30 cellular contexts compared by ENCODE assay signal in genomic region chr9:131190191-131190590, GRCh38.
"Had no signal": no experiment of that assay in that cellular context is flagged by ENCODE, and none has a peak within 500 bp of the region (broad histone marks: within the 10 kb centered on the region; RNA-seq: fewer than 3 reads in every experiment).

No MANE protein-coding gene starts in this region.

- H3K36me3 ChIP-seq: ovary had no signal

- DNase-seq: activated CD4-positive, alpha-beta memory T cell treated with anti-CD3 and anti-CD28 coated beads for 36 hours; activated CD4-positive, alpha-beta T cell treated with anti-CD3 and anti-CD28 coated beads, Interleukin-2, amount 10 ng/mL, durations not matched to agents 24 days and 14 days; activated CD8-positive, alpha-beta memory T cell treated with anti-CD3 and anti-CD28 coated beads, Interleukin-2, amount 50 U/mL, for 4 hours; activated gamma-delta T cell treated with Interleukin-2 at 50 U/mL for 16 hours; activated naive CD4-positive, alpha-beta T cell treated with anti-CD3 and anti-CD28 coated beads, Interleukin-2, amount 50 U/mL, for 16 hours; activated naive CD8-positive, alpha-beta T cell treated with anti-CD3 and anti-CD28 coated beads, Interleukin-2, amount 50 U/mL, for 24 hours; activated T-cell treated with anti-CD3 and anti-CD28 coated beads, Interleukin-2, amount 50 U/mL, for 24 hours; amygdala; cerebellar nuclear complex; dorsolateral prefrontal cortex; effector memory CD4-positive, alpha-beta T cell; foreskin melanocyte; islet precursor cell; left cardiac atrium; left ventricle myocardium superior; naive B cell; nephron progenitor cell; ovary; retina; stimulated activated CD4-positive, alpha-beta T cell treated with anti-CD3 and anti-CD28 coated beads, Interleukin-4, amount 100 ng/mL, for 24 hours had no signal

- H3K27me3 Mint-ChIP-seq: activated CD4-positive, alpha-beta memory T cell treated with anti-CD3 and anti-CD28 coated beads for 36 hours; activated CD4-positive, alpha-beta T cell treated with anti-CD3 and anti-CD28 coated beads, Interleukin-2, amount 10 ng/mL, durations not matched to agents 24 days and 14 days; activated naive CD8-positive, alpha-beta T cell treated with anti-CD3 and anti-CD28 coated beads, Interleukin-2, amount 50 U/mL, for 24 hours; activated T-cell treated with anti-CD3 and anti-CD28 coated beads, Interleukin-2, amount 50 U/mL, for 24 hours; naive B cell; stimulated activated naive CD8-positive, alpha-beta T cell treated with anti-CD3 and anti-CD28 coated beads, Interleukin-15, Interleukin-2, amounts not matched to agents 100 ng/mL and 50 ng/mL, for 24 hours had no signal

- H3K4me3 Mint-ChIP-seq: activated CD4-positive, alpha-beta memory T cell treated with anti-CD3 and anti-CD28 coated beads for 36 hours; activated CD4-positive, alpha-beta T cell treated with anti-CD3 and anti-CD28 coated beads, Interleukin-2, amount 10 ng/mL, durations not matched to agents 24 days and 14 days; activated naive CD8-positive, alpha-beta T cell treated with anti-CD3 and anti-CD28 coated beads, Interleukin-2, amount 50 U/mL, for 24 hours; activated T-cell treated with anti-CD3 and anti-CD28 coated beads, Interleukin-2, amount 50 U/mL, for 24 hours; mesothelial cell of epicardium; naive B cell; nephron progenitor cell; stimulated activated effector memory CD8-positive, alpha-beta T cell treated with anti-CD3 and anti-CD28 coated beads, Interleukin-12 subunit alpha, Interleukin-12 subunit beta, amount 100 ng/mL, for 72 hours; stimulated activated naive CD8-positive, alpha-beta T cell treated with anti-CD3 and anti-CD28 coated beads, Interleukin-15, Interleukin-2, amounts not matched to agents 100 ng/mL and 50 ng/mL, for 24 hours had no signal

- H3K27me3 ChIP-seq: dorsolateral prefrontal cortex, ovary had no signal

- H3K4me3 ChIP-seq: coronary artery, dorsolateral prefrontal cortex, ovary, prostate gland, skin epidermis, thoracic aorta had no signal

- H3K4me1 ChIP-seq: prostate gland had no signal

- H3K9me3 ChIP-seq: ovary, prostate gland, thoracic aorta had no signal

- H3K27ac ChIP-seq: coronary artery, ovary, prostate gland, skin epidermis, thoracic aorta had no signal

- H3K27ac Mint-ChIP-seq: activated CD4-positive, alpha-beta memory T cell treated with anti-CD3 and anti-CD28 coated beads for 36 hours; activated CD4-positive, alpha-beta T cell treated with anti-CD3 and anti-CD28 coated beads, Interleukin-2, amount 10 ng/mL, durations not matched to agents 24 days and 14 days; activated naive CD8-positive, alpha-beta T cell treated with anti-CD3 and anti-CD28 coated beads, Interleukin-2, amount 50 U/mL, for 24 hours; activated T-cell treated with anti-CD3 and anti-CD28 coated beads, Interleukin-2, amount 50 U/mL, for 24 hours; naive B cell; stimulated activated effector memory CD8-positive, alpha-beta T cell treated with anti-CD3 and anti-CD28 coated beads, Interleukin-12 subunit alpha, Interleukin-12 subunit beta, amount 100 ng/mL, for 72 hours; stimulated activated naive CD8-positive, alpha-beta T cell treated with anti-CD3 and anti-CD28 coated beads, Interleukin-15, Interleukin-2, amounts not matched to agents 100 ng/mL and 50 ng/mL, for 24 hours had no signal

- H3K4me1 Mint-ChIP-seq: activated naive CD8-positive, alpha-beta T cell treated with anti-CD3 and anti-CD28 coated beads, Interleukin-2, amount 50 U/mL, for 24 hours; mesothelial cell of epicardium; naive B cell; stimulated activated effector memory CD8-positive, alpha-beta T cell treated with anti-CD3 and anti-CD28 coated beads, Interleukin-12 subunit alpha, Interleukin-12 subunit beta, amount 100 ng/mL, for 72 hours had no signal

- ATAC-seq: activated CD4-positive, CD25-positive, alpha-beta regulatory T cell treated with anti-CD3 and anti-CD28 coated beads, Interleukin-2, amount 50 U/mL, for 24 hours; activated naive CD8-positive, alpha-beta T cell treated with anti-CD3 and anti-CD28 coated beads, Interleukin-2, amount 50 U/mL, for 24 hours; left cardiac atrium; left ventricle myocardium superior; sciatic nerve; stimulated activated effector memory CD8-positive, alpha-beta T cell treated with anti-CD3 and anti-CD28 coated beads, Interleukin-12 subunit alpha, Interleukin-12 subunit beta, amount 100 ng/mL, for 72 hours had no signal

- FAIRE-seq: urothelium cell line had no signal

- H3K9me3 Mint-ChIP-seq: activated CD4-positive, alpha-beta memory T cell treated with anti-CD3 and anti-CD28 coated beads for 36 hours; activated CD4-positive, alpha-beta T cell treated with anti-CD3 and anti-CD28 coated beads, Interleukin-2, amount 10 ng/mL, durations not matched to agents 24 days and 14 days; activated naive CD8-positive, alpha-beta T cell treated with anti-CD3 and anti-CD28 coated beads, Interleukin-2, amount 50 U/mL, for 24 hours; activated T-cell treated with anti-CD3 and anti-CD28 coated beads, Interleukin-2, amount 50 U/mL, for 24 hours; mesothelial cell of epicardium; naive B cell; nephron progenitor cell; stimulated activated effector memory CD8-positive, alpha-beta T cell treated with anti-CD3 and anti-CD28 coated beads, Interleukin-12 subunit alpha, Interleukin-12 subunit beta, amount 100 ng/mL, for 72 hours; stimulated activated naive CD8-positive, alpha-beta T cell treated with anti-CD3 and anti-CD28 coated beads, Interleukin-15, Interleukin-2, amounts not matched to agents 100 ng/mL and 50 ng/mL, for 24 hours had no signal
